18 cellular contexts compared by ENCODE assay signal in the genomic region with DNA sequence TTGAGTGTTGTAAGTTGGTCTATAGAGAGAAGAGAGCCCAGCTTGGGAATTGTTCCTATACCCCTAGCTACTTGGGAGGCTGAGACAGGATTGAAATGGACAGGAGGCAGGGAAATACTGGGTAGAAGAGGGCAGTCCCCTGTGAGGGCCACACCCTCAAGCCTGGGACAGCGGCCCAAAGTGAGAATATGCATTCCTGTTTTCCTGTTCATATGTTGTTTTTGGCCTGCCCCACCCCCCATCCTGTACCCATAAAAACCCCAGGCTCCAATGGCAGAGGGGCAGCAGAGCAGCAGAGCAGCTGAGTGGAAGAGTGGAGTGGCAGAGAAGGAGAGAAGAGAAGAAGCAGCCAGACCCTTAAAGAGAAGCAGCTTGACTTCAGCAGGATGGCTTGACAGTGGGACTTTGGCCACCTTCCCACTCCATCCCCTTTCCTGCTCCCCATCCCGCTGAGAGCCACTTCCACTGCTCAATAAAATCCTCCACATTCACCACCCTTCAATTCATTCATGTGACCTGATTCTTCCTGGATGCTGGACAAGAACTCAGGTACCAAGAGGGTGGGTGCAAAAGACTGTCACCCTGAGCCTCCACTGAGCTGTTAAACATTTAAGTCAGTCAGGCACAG.
"Had no signal": no experiment of that assay in that cellular context is flagged by ENCODE, and none has a peak within 500 bp of the region (broad histone marks: within the 10 kb centered on the region; RNA-seq: fewer than 3 reads in every experiment).

No MANE protein-coding gene starts in this region.

- H3K9me3 ChIP-seq: ascending aorta, sigmoid colon had no signal

- H3K27me3 ChIP-seq: ascending aorta, esophagus muscularis mucosa, sigmoid colon, spleen had no signal

- H3K4me3 ChIP-seq: ascending aorta, esophagus muscularis mucosa, lung, sigmoid colon, spleen had no signal

- DNase-seq: activated CD4-positive, alpha-beta memory T cell treated with anti-CD3 and anti-CD28 coated beads, Interleukin-2, amount 10 ng/mL, durations not matched to agents 7 days and 5 days; activated CD4-positive, alpha-beta T cell treated with anti-CD3 and anti-CD28 coated beads for 48 hours; activated CD4-positive, CD25-positive, alpha-beta regulatory T cell; activated CD8-positive, alpha-beta memory T cell treated with anti-CD3 and anti-CD28 coated beads, Interleukin-2, amount 10 ng/mL, durations not matched to agents 7 days and 5 days; activated naive CD4-positive, alpha-beta T cell treated with anti-CD3 and anti-CD28 coated beads, Interleukin-2, amount 50 U/mL, for 16 hours; effector CD8-positive, alpha-beta T cell; head of caudate nucleus; kidney; sigmoid colon; spleen; stimulated activated CD4-positive, alpha-beta T cell treated with anti-CD3 and anti-CD28 coated beads, Interleukin-4, amount 100 ng/mL, for 4 hours; T-helper 1 cell; T-helper 9 cell had no signal

- H3K36me3 ChIP-seq: ascending aorta, esophagus muscularis mucosa, sigmoid colon, spleen had no signal

- H3K27ac ChIP-seq: ascending aorta, esophagus muscularis mucosa, sigmoid colon, spleen had no signal

- ATAC-seq: activated CD8-positive, alpha-beta memory T cell treated with anti-CD3 and anti-CD28 coated beads, Interleukin-2, amount 10 ng/mL, durations not matched to agents 7 days and 5 days; left lobe of liver; stimulated activated memory B cell treated with anti-CD40 and anti-IgM and Interleukin-4, amounts not matched to agents 10 μg/mL and 1 μg/mL and 100 μg/mL, for 72 hours had no signal

- H3K4me1 ChIP-seq: ascending aorta, esophagus muscularis mucosa, sigmoid colon, spleen had no signal
